In the genomic region with DNA sequence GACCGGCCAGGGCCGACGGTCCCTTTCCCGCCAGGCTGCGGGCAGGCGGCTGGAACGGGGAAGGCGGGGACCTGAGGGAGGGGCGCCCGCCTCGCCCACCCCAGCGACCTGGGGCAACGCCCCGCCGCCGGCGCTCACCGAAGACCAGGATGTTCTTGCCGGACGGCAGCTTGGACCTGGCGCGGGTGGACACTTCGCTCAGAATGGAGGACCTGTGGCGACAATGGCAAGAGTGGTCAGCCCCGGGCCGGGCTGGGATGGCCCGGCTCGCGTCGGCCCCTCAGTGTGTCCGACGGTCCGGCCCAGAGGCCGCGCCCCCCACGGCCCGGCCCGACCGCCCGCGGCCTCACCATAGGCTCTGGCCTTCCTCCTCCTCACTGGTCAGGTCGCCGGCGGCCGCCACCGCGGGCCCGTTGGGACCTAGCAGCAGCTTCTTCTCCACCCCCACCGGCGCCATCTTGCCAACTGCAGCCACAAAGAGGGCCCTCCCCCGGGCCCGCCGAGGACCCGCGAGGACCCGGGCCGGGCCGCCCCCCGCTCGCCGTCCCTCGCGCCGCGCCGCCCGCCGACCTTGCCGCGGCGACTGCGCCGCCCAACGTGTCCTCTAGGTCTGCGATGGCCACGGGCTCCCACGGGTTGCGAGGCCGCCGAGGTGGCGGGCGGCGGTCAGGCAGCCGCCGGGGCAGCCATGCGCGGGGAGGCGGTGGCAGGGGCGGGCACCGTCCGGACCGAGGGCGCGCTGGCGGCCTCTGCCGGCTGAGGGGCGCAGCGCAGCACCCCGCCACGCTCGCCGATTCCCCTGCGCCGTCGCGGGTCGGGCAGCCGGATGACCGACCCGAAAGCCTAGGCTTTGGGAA, we compare ENCODE assay signal across 8 cellular contexts. TPM values are rescaled to one million over a fixed set of nuclear protein-coding genes. Genes with fewer than 3 reads are reported as not detected.
A peak's percentile ranks its signal among the peaks of the same experiment; 100 is the strongest.
DNase-seq lines count a peak whose midpoint lies in the region; ATAC-seq and TF ChIP-seq lines count a peak whose summit lies in the region.

A gene (minus strand): TSS at position 475 of the 857 bp plus-strand sequence. CDS start 18 bp downstream, at position 457.

- peak within 1 kb of the TSS; percentile 87 for H3K4me3 ChIP-seq in HUES64 (ENCODE audit: low read length)
- peak within 1 kb of the TSS; percentile 91 for H3K4me3 ChIP-seq in fibroblast of pulmonary artery (replicated peaks; ENCODE audit: low read depth, low read length)

- H3K27ac ChIP-seq in HUES64 (ENCODE audit: low read depth, low read length) (peak within 1 kb of the TSS; percentile 85), RWPE1 (peak within 1 kb of the TSS; percentile 81)

- H3K4me1 ChIP-seq in HUES64 (ENCODE audit: insufficient read depth, low read length) = peaks cover 12% of the 10 kb centered on the region

- peak within 1 kb of the TSS; percentile 59 to 61 for H3K27ac Mint-ChIP-seq in natural killer cell treated with Interleukin-12 subunit alpha and Interleukin-12 subunit beta and Interleukin-15 and Interleukin-18, amount 100 ng/mL, for 72 hours

- POLR2A ChIA-PET in RWPE1 (lab: Yijun Ruan, JAX; ENCODE audit: low non-redundant PET) = interaction anchor here (0.6 kb wide), 1 partner anchor 10 kb away, joined by 3 read pairs; no protein-coding TSS in a partner anchor

- H3K9ac ChIP-seq in HUES64 (ENCODE audit: low read depth, low read length) = peak within 1 kb of the TSS; percentile 99

- peaks cover 10% of the 10 kb centered on the region for H3K36me3 Mint-ChIP-seq in natural killer cell treated with Interleukin-12 subunit alpha and Interleukin-12 subunit beta and Interleukin-15 and Interleukin-18, amount 100 ng/mL, for 72 hours

- CTCF ChIA-PET in RWPE1 (lab: Yijun Ruan, JAX) = interaction anchor here (0.6 to 2.0 kb wide), 15 partner anchors 10 to 290 kb away, joined by 3 to 13 read pairs (median 4); a partner anchor contains a TSS

- peaks cover 0 to 7% of the 10 kb centered on the region in 2 donors for H3K27me3 Mint-ChIP-seq in natural killer cell treated with Interleukin-12 subunit alpha and Interleukin-12 subunit beta and Interleukin-15 and Interleukin-18, amount 100 ng/mL, for 72 hours

- peaks cover 7% of the 10 kb centered on the region; the same call in 1 of the 2 replicates for H3K27me3 ChIP-seq in HUES64 (ENCODE audit: insufficient read depth, low read length)

- H3K9me3 Mint-ChIP-seq in natural killer cell treated with Interleukin-12 subunit alpha and Interleukin-12 subunit beta and Interleukin-15 and Interleukin-18, amount 100 ng/mL, for 72 hours = no peaks in the 10 kb centered on the region

- ATAC-seq in GM21390 (IDR thresholded peaks at IDR 0.05; ENCODE audit: unreplicated experiment) = peak; percentile 83
- ATAC-seq in natural killer cell treated with Interleukin-12 subunit alpha and Interleukin-12 subunit beta and Interleukin-15 and Interleukin-18, amount 100 ng/mL, for 72 hours = peak; percentile 92 to 95
- ATAC-seq in stimulated activated naive CD8-positive, alpha-beta T cell treated with anti-CD3 and anti-CD28 coated beads, Interleukin-15, Interleukin-2, amounts not matched to agents 100 U/mL and 50 U/mL, for 24 hours = peak; percentile 91

- TF ChIP-seq CTCF in RWPE1 (conservative IDR thresholded peaks at IDR 0.05; ENCODE audit: low read depth) (peak; percentile 97), fibroblast of pulmonary artery (IDR thresholded peaks at IDR 0.05; ENCODE audit: low read length, missing control alignments) (peak; percentile 30)

- H3K36me3 ChIP-seq in HUES64 (ENCODE audit: insufficient read depth, low read length) = peaks cover 40% of the 10 kb centered on the region

- peak within 1 kb of the TSS; percentile 81 for H3K4me3 Mint-ChIP-seq in natural killer cell treated with Interleukin-12 subunit alpha and Interleukin-12 subunit beta and Interleukin-15 and Interleukin-18, amount 100 ng/mL, for 72 hours

- DNase-seq in DMS153 treated with DMSO at 0.1 percent for 48 hours (lab: John Stamatoyannopoulos, UW; ENCODE audit: unreplicated experiment) (peak; percentile 62), RWPE1 (ENCODE audit: low spot score) (peak; percentile 85), fibroblast of pulmonary artery (ENCODE audit: low read depth) (peak; percentile 71)
- peak; percentile 70 for DNase-seq in activated T-helper 9 cell treated with anti-CD3 and anti-CD28 coated beads, Interleukin-2, amount 50 U/mL, for 16 hours (ENCODE audit: low read depth)
- peak; percentile 85 for DNase-seq in natural killer cell treated with Interleukin-12 subunit alpha and Interleukin-12 subunit beta and Interleukin-15 and Interleukin-18, amount 100 ng/mL, for 72 hours (ENCODE audit: low spot score)
- DNase-seq in stimulated activated naive CD8-positive, alpha-beta T cell treated with anti-CD3 and anti-CD28 coated beads, Interleukin-15, Interleukin-2, amounts not matched to agents 100 U/mL and 50 U/mL, for 24 hours = peak; percentile 87

- H3K9me3 ChIP-seq in HUES64 (ENCODE audit: insufficient read depth, low read depth, low read length) = no peaks in the 10 kb centered on the region

- H3K4me1 Mint-ChIP-seq in natural killer cell treated with Interleukin-12 subunit alpha and Interleukin-12 subunit beta and Interleukin-15 and Interleukin-18, amount 100 ng/mL, for 72 hours (ENCODE audit: low read depth in 2 of 2) = peaks cover 35 to 43% of the 10 kb centered on the region in 2 donors

- under 1% methylated on average over 110 of the region's 110 CpGs for whole genome bisulfite sequencing in HUES64

RNA-seq across cellular contexts. Expression of the gene that starts here (rescaled TPM):
- polyA plus RNA-seq in HUES64 (2013, experiment 1 of 2) = 52.2 TPM
- 46.8 TPM for polyA plus RNA-seq in HUES64 (2013, experiment 2 of 2)
- 100 to 1,000 TPM in 1 of 2 donors, 10 to 100 TPM in 1; 74.0 to 101 TPM for total RNA-seq in natural killer cell treated with Interleukin-12 subunit alpha and Interleukin-12 subunit beta and Interleukin-15 and Interleukin-18, amount 100 ng/mL, for 72 hours

Comparison
In these comparisons a context has a peak if more than half of its experiments do, and no peak if none do; other contexts are left out.
1. Peak in every context shown above with its lines: DNase-seq, ATAC-seq, H3K4me3 ChIP-seq and H3K27ac ChIP-seq.